ENCODE assay signal across 8 cellular contexts in the genomic region with DNA sequence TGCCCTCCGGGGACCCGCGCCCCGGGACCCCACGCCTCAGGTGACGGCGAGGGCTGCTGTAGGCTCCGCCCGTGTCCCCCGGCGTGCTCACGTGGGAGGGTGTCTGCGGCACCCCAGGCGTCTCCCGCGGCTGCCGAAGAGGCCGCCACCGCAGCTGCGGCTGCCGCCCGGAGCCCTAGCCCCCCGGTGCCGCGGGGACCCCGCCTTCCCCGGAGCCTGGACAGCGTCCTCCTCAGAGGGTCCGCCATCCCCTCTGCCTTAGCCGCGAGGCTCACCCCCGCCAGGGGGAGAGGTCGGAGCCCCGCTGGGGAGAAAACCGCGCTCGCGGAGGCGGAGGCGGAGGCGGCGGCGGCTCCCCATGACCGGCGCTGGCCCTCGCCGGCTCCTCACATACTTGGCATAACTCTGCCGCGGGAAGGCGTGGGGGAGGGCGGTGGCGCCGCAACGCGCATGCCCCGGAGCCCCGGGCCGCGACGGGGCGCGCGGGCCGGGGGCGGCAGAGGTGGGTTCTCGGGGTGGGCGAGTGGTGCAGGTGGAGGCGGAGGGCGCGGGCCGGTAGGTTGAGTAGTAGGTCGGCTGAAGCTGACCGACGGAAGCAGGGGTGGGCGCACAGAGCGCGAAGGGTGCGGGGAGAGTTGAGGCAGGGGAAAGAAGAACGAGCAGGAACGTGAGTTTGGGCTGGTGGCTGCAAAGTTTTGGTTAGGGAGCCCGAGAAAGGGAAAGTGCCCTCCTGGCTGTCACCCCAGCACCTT. TPM values are rescaled to one million over a fixed set of nuclear protein-coding genes. Genes with fewer than 3 reads are reported as not detected.
A peak's percentile ranks its signal among the peaks of the same experiment; 100 is the strongest.
DNase-seq lines count a peak whose midpoint lies in the region; ATAC-seq, FAIRE-seq and TF ChIP-seq lines count a peak whose summit lies in the region.

No MANE protein-coding gene starts in this region.

- H3K9me3 ChIP-seq in pancreas: no peaks in the 10 kb centered on the region
- H3K9me3 ChIP-seq in transverse colon: no peaks in the 10 kb centered on the region

- DNase-seq in BJ (ENCODE audit: low read depth) (no peak), SK-MEL-5 (ENCODE audit: low read depth, low spot score) (peak; percentile 52), Right ventricle myocardium inferior (ENCODE audit: missing footprints) (peak; percentile 81), pancreas (peak; percentile 72 to 89 (median 78)), transverse colon (peak; percentile 76)

- peak; percentile 68 for TF ChIP-seq POLR2A in transverse colon (IDR thresholded peaks at IDR 0.05)

- H3K4me1 Mint-ChIP-seq in activated naive CD4-positive, alpha-beta T cell treated with anti-CD3 and anti-CD28 coated beads, Interleukin-2, amount 50 U/mL, for 24 hours: peaks cover 46% of the 10 kb centered on the region

- no peak for FAIRE-seq in pancreas (lab: Jason Lieb, UNC)

- H3K27ac Mint-ChIP-seq in activated naive CD4-positive, alpha-beta T cell treated with anti-CD3 and anti-CD28 coated beads, Interleukin-2, amount 50 U/mL, for 24 hours: peak overlapping the region; percentile 93

- no peaks in the 10 kb centered on the region for H3K36me3 Mint-ChIP-seq in activated naive CD4-positive, alpha-beta T cell treated with anti-CD3 and anti-CD28 coated beads, Interleukin-2, amount 50 U/mL, for 24 hours

- H3K36me3 ChIP-seq in BJ (ENCODE audit: control insufficient read depth, insufficient read depth, low read length) (no peaks in the 10 kb centered on the region), pancreas (no peaks in the 10 kb centered on the region), transverse colon (no peaks in the 10 kb centered on the region)

- no peak for TF ChIP-seq CTCF in BJ (IDR thresholded peaks at IDR 0.05; ENCODE audit: insufficient read depth, low read depth, low read length)
- TF ChIP-seq CTCF in pancreas (IDR thresholded peaks at IDR 0.05): no peak
- TF ChIP-seq CTCF in transverse colon (IDR thresholded peaks at IDR 0.05): peak in 1 of 5 experiments; percentile 26

- in situ Hi-C loops in SK-MEL-5 (cut with HindIII; ENCODE audit: low pct_unique_long_range_greater_than_20kb, low sequenced_read_pairs) (no loop called here), transverse colon (cut with MboI; ENCODE audit: low pct_ligation_motif_present in 1 of 4, low pct_unique_long_range_greater_than_20kb in 1 of 4, low sequenced_read_pairs in 3 of 4) (no loop called here)

- ATAC-seq in GM19328 (IDR thresholded peaks at IDR 0.05; ENCODE audit: unreplicated experiment) (peak; percentile 48), HG03442 (IDR thresholded peaks at IDR 0.05; ENCODE audit: unreplicated experiment) (peak; percentile 42), Right ventricle myocardium inferior (peak; percentile 88), pancreas (peak; percentile 78 to 87 (median 85))

- no peaks in the 10 kb centered on the region for H3K27me3 Mint-ChIP-seq in activated naive CD4-positive, alpha-beta T cell treated with anti-CD3 and anti-CD28 coated beads, Interleukin-2, amount 50 U/mL, for 24 hours

- intact Hi-C loops in Right ventricle myocardium inferior (cut with DNase I) (loop anchor here (2.0 to 5.0 kb wide), 4 partner anchors 23 to 89 kb away; no protein-coding TSS in a partner anchor), pancreas (cut with DNase I) (loop anchor here in 1 of 3 donors (10.0 kb wide), 1 partner anchor 53 kb away; the partner anchor contains the start of gene C1orf52), transverse colon (cut with DNase I; ENCODE audit: low total_unique reads) (no loop called here)

- WGBS in pancreas, 2 donors: 1% methylated on average over 66 to 81 of the region's 81 CpGs
- 0 to 1% methylated on average over 3 to 63 of the region's 81 CpGs for WGBS in transverse colon (ENCODE audit: low coverage in 1 of 2), 2 donors

- H3K4me1 ChIP-seq in pancreas: peaks cover 6 to 19% (median 13%) of the 10 kb centered on the region in 3 donors
- H3K4me1 ChIP-seq in transverse colon: peaks cover 0 to 42% (median 19%) of the 10 kb centered on the region in 4 donors

- H3K27me3 ChIP-seq in BJ (ENCODE audit: control insufficient read depth, insufficient read depth, low read length): no peaks in the 10 kb centered on the region
- H3K27me3 ChIP-seq in pancreas: no peaks in the 10 kb centered on the region
- H3K27me3 ChIP-seq in transverse colon: no peaks in the 10 kb centered on the region

- POLR2A ChIA-PET in BJ (lab: Charles Lee): no interaction called here

- H3K9me3 Mint-ChIP-seq in activated naive CD4-positive, alpha-beta T cell treated with anti-CD3 and anti-CD28 coated beads, Interleukin-2, amount 50 U/mL, for 24 hours: no peaks in the 10 kb centered on the region

- H3K4me3 ChIP-seq in BJ (ENCODE audit: low read depth, low read length) (peak overlapping the region; percentile 64), pancreas (peak overlapping the region; percentile 60 to 94 (median 86)), transverse colon (peak overlapping the region; percentile 84 to 93 (median 84))

- H3K27ac ChIP-seq in pancreas (peak overlapping the region; percentile 96 to 97 (median 97)), transverse colon (peak overlapping the region; percentile 98 to 99 (median 98))

- TF ChIP-seq EP300 in transverse colon (IDR thresholded peaks at IDR 0.05; ENCODE audit: low read depth): no peak

- peak overlapping the region; percentile 95 for H3K4me3 Mint-ChIP-seq in activated naive CD4-positive, alpha-beta T cell treated with anti-CD3 and anti-CD28 coated beads, Interleukin-2, amount 50 U/mL, for 24 hours

- CTCF ChIA-PET in BJ (lab: Yijun Ruan, JAX): interaction anchor here (1.3 to 2.0 kb wide), 2 partner anchors 43 to 92 kb away, joined by 6 to 7 read pairs; no protein-coding TSS in a partner anchor

RNA-seq across cellular contexts. Expression of gene SYDE2, which starts 0.7 kb away (rescaled TPM):
- polyA plus RNA-seq in BJ (2011; rRNA removed) (4.4 and 6.1 TPM in 2 replicates), pancreas (1 to 10 TPM; 1.3 to 1.6 TPM)
- 9.0 and 11.8 TPM in 2 replicates for polyA minus RNA-seq in BJ (2011; rRNA and poly(A)+ RNA removed)
- 2.0 and 2.6 TPM in 2 replicates for total RNA-seq in SK-MEL-5 (2014; rRNA removed; shearing (Covaris generic))
- polyA plus RNA-seq in SK-MEL-5 (2015; cell fraction: cytosol; rRNA removed): 1.2 and 1.6 TPM in 2 replicates
- 1.8 and 3.6 TPM in 2 replicates for polyA plus RNA-seq in SK-MEL-5 (2015; cell fraction: nucleus; rRNA removed)
- total RNA-seq in Right ventricle myocardium inferior (20.7 TPM), pancreas (1 to 10 TPM; 4.9 to 6.6 (median 5.5) TPM), transverse colon (10 to 100 TPM; 10.1 to 28.8 (median 15.4) TPM)

RNA-seq across cellular contexts. Expression of gene C1orf52, which starts 57.9 kb away (rescaled TPM):
- polyA plus RNA-seq in BJ (2011; rRNA removed) (29.6 and 30.5 TPM in 2 replicates), pancreas (10 to 100 TPM; 14.0 to 16.7 TPM)
- 10.1 and 16.6 TPM in 2 replicates for polyA minus RNA-seq in BJ (2011; rRNA and poly(A)+ RNA removed)
- total RNA-seq in SK-MEL-5 (2014; rRNA removed; shearing (Covaris generic)): 19.7 and 24.0 TPM in 2 replicates
- 13.9 and 17.6 TPM in 2 replicates for polyA plus RNA-seq in SK-MEL-5 (2015; cell fraction: cytosol; rRNA removed)
- polyA plus RNA-seq in SK-MEL-5 (2015; cell fraction: nucleus; rRNA removed): 26.1 and 45.1 TPM in 2 replicates
- total RNA-seq in Right ventricle myocardium inferior (17.1 TPM), pancreas (10 to 100 TPM in 2 of 6 donors, 1 to 10 TPM in 4; 8.0 to 12.8 (median 9.7) TPM), transverse colon (10 to 100 TPM in 3 of 4 donors, 1 to 10 TPM in 1; 7.4 to 42.6 (median 14.9) TPM)
